ENCODE assay signal across 1 cellular context in genomic region chr2:120470041-120470716, GRCh38.
TF ChIP-seq lines count a peak whose summit lies in the region.

No MANE protein-coding gene starts in this region.

TF ChIP-seq in GM23338, 12 proteins besides CTCF, POLR2A, EP300 and RAD21 (continued from another document):
- no peak for TF ChIP-seq ZNF462 (CRISPR knock-in tag; IDR thresholded peaks at IDR 0.05)
- no peak for TF ChIP-seq CREB1 (CRISPR knock-in tag; IDR thresholded peaks at IDR 0.05; ENCODE audit: low read depth)
- no peak for TF ChIP-seq JUNB (IDR thresholded peaks at IDR 0.05; ENCODE audit: unreplicated experiment)
- no peak for TF ChIP-seq EZH2 (IDR thresholded peaks at IDR 0.05; ENCODE audit: low read depth, unreplicated experiment)
- TF ChIP-seq ZNF114 (CRISPR knock-in tag; IDR thresholded peaks at IDR 0.05), result no peak
- no peak for TF ChIP-seq ETS1 (IDR thresholded peaks at IDR 0.05)
